ENCODE assay signal across 8 cellular contexts in genomic region chr3:72722930-72723726, GRCh38.
DNase-seq lines count a peak whose midpoint lies in the region; ATAC-seq and TF ChIP-seq lines count a peak whose summit lies in the region.

No MANE protein-coding gene starts in this region.

- H4K20me1 ChIP-seq in MM.1S (ENCODE audit: insufficient read depth, low read length) = no peaks in the 10 kb centered on the region

- intact Hi-C loops in sciatic nerve (cut with DNase I) = no loop called here

- H3K4me3 ChIP-seq in MM.1S (ENCODE audit: low read length) (no peak overlapping the region), tibial nerve (no peak overlapping the region)

- H3K27ac ChIP-seq in MM.1S (ENCODE audit: low read length) (no peak overlapping the region), tibial nerve (peak overlapping the region in 2 of 4 donors; percentile 4 to 25)

- no peak for TF ChIP-seq POLR2A in tibial nerve (IDR thresholded peaks at IDR 0.05)

- H2AFZ ChIP-seq in MM.1S (ENCODE audit: low read length) = no peak overlapping the region

- DNase-seq in NCI-H2029 (lab: John Stamatoyannopoulos, UW) = peak; percentile 31
- no peak for DNase-seq in NCI-H2029 treated with DMSO at 0.1 percent for 48 hours (lab: John Stamatoyannopoulos, UW)
- peak; percentile 6 for DNase-seq in HPDE6-E6E7 (ENCODE audit: extremely low spot score)
- peak; percentile 46 for DNase-seq in dermis blood vessel endothelial cell
- DNase-seq in sciatic nerve (ENCODE audit: low spot score) = no peak
- no peak for DNase-seq in MM.1S
- no peak for DNase-seq in GOT3 (lab: John Stamatoyannopoulos, UW)
- DNase-seq in tibial nerve (ENCODE audit: low spot score in 2 of 2) = no peak

- TF ChIP-seq CTCF in MM.1S (IDR thresholded peaks at IDR 0.05; ENCODE audit: low read length) (no peak), tibial nerve (IDR thresholded peaks at IDR 0.05) (no peak)

- TF ChIP-seq EP300 in tibial nerve (IDR thresholded peaks at IDR 0.05) = no peak

- H3K36me3 ChIP-seq in MM.1S (replicated peaks; ENCODE audit: insufficient read depth, low read length) (no peaks in the 10 kb centered on the region), tibial nerve (no peaks in the 10 kb centered on the region)

- ATAC-seq in sciatic nerve = peak; percentile 83

- H3K9me2 ChIP-seq in MM.1S (replicated peaks; ENCODE audit: insufficient read depth, low read length) = no peaks in the 10 kb centered on the region

- H3K4me1 ChIP-seq in MM.1S (ENCODE audit: low read length) (no peaks in the 10 kb centered on the region), tibial nerve (peaks cover 0 to 21% (median 2%) of the 10 kb centered on the region in 4 donors)

- H3K9me3 ChIP-seq in MM.1S (replicated peaks; ENCODE audit: insufficient read depth, low read length) (no peaks in the 10 kb centered on the region), tibial nerve (no peaks in the 10 kb centered on the region)

- H3K27me3 ChIP-seq in MM.1S (replicated peaks; ENCODE audit: insufficient read depth, low read length) = no peaks in the 10 kb centered on the region
- no peaks in the 10 kb centered on the region for H3K27me3 ChIP-seq in tibial nerve

- no peak overlapping the region for H3K9ac ChIP-seq in MM.1S (ENCODE audit: low read length)

- H3K4me2 ChIP-seq in MM.1S (ENCODE audit: low read depth, low read length) = no peak overlapping the region

- no peaks in the 10 kb centered on the region for H3F3A ChIP-seq in MM.1S (ENCODE audit: insufficient read depth, low read length)

- WGBS in tibial nerve, 2 donors = 34 to 35% methylated on average over 8 of the region's 8 CpGs

- no peaks in the 10 kb centered on the region for H3K79me2 ChIP-seq in MM.1S (ENCODE audit: low read length)

Comparison
In these comparisons a context has a peak if more than half of its experiments do, and no peak if none do; other contexts are left out.
1. DNase-seq: peak in NCI-H2029 (single experiment), HPDE6-E6E7 (single experiment) and dermis blood vessel endothelial cell (single experiment); none in NCI-H2029 treated with DMSO at 0.1 percent for 48 hours (single experiment), sciatic nerve (single experiment), MM.1S (single experiment), GOT3 (single experiment) and tibial nerve (0 of 2).